Comparison of ENCODE assay signal across 28 cellular contexts in genomic region chr9:20740304-20740703, GRCh38.
"Had no signal": no experiment of that assay in that cellular context is flagged by ENCODE, and none has a peak within 500 bp of the region (broad histone marks: within the 10 kb centered on the region; RNA-seq: fewer than 3 reads in every experiment).

No MANE protein-coding gene starts in this region.

- H3K4me1 Mint-ChIP-seq: activated B cell treated with CpG ODN at 0.5 μM for 24 hours had no signal

- H3K27ac Mint-ChIP-seq: activated B cell treated with CpG ODN at 0.5 μM for 24 hours; activated CD4-positive, alpha-beta T cell treated with anti-CD3 and anti-CD28 coated beads, Interleukin-2, amount 10 ng/mL, durations not matched to agents 24 days and 14 days; activated naive CD4-positive, alpha-beta T cell treated with anti-CD3 and anti-CD28 coated beads, Interleukin-2, amount 10 ng/mL, durations not matched to agents 7 days and 5 days; activated T-helper 2 cell treated with anti-CD3 and anti-CD28 coated beads, Interferon-gamma antibody, Interleukin-2, Interleukin-4, amounts not matched to agents 10 μg/mL and 5 μg/mL and 100 μg/mL, durations not matched to agents 14 hours and 24 hours and 36 hours had no signal

- H3K27me3 Mint-ChIP-seq: activated B cell treated with CpG ODN at 0.5 μM for 24 hours; activated CD4-positive, alpha-beta T cell treated with anti-CD3 and anti-CD28 coated beads, Interleukin-2, amount 10 ng/mL, durations not matched to agents 24 days and 14 days; activated naive CD4-positive, alpha-beta T cell treated with anti-CD3 and anti-CD28 coated beads, Interleukin-2, amount 10 ng/mL, durations not matched to agents 7 days and 5 days had no signal

- FAIRE-seq: K562, RCC 7860 had no signal

- H3K4me3 ChIP-seq: cardiac muscle cell, K562, SJSA1 had no signal

- ATAC-seq: K562, PC-3, SK-N-SH treated with all-trans-retinoic acid at 6 μM for 48 hours had no signal

- H3K9me3 Mint-ChIP-seq: activated B cell treated with CpG ODN at 0.5 μM for 24 hours; activated CD4-positive, alpha-beta T cell treated with anti-CD3 and anti-CD28 coated beads, Interleukin-2, amount 10 ng/mL, durations not matched to agents 24 days and 14 days; activated naive CD4-positive, alpha-beta T cell treated with anti-CD3 and anti-CD28 coated beads, Interleukin-2, amount 10 ng/mL, durations not matched to agents 7 days and 5 days; activated T-helper 2 cell treated with anti-CD3 and anti-CD28 coated beads, Interferon-gamma antibody, Interleukin-2, Interleukin-4, amounts not matched to agents 10 μg/mL and 5 μg/mL and 100 μg/mL, durations not matched to agents 14 hours and 24 hours and 36 hours had no signal

- H3K4me3 Mint-ChIP-seq: activated B cell treated with CpG ODN at 0.5 μM for 24 hours; activated CD4-positive, alpha-beta T cell treated with anti-CD3 and anti-CD28 coated beads, Interleukin-2, amount 10 ng/mL, durations not matched to agents 24 days and 14 days; activated naive CD4-positive, alpha-beta T cell treated with anti-CD3 and anti-CD28 coated beads, Interleukin-2, amount 10 ng/mL, durations not matched to agents 7 days and 5 days had no signal

- H3K27me3 ChIP-seq: brain microvascular endothelial cell, cardiac muscle cell, SJSA1 had no signal

- H3K4me1 ChIP-seq: SJSA1 had no signal

- H3K9me3 ChIP-seq: SJSA1 had no signal

- H3K27ac ChIP-seq: brain microvascular endothelial cell, cardiac muscle cell, SJSA1 had no signal

- H3K36me3 ChIP-seq: cardiac muscle cell, SJSA1 had no signal

- DNase-seq: activated B cell treated with CpG ODN at 0.5 μM for 24 hours; activated CD4-positive, alpha-beta T cell treated with anti-CD3 and anti-CD28 coated beads for 1 hour; activated CD4-positive, alpha-beta T cell treated with anti-CD3 and anti-CD28 coated beads, Interleukin-2, amount 10 ng/mL, durations not matched to agents 24 days and 14 days; activated CD4-positive, alpha-beta T cell treated with anti-CD3 and anti-CD28 coated beads, Interleukin-2, amount 50 U/mL, for 48 hours; activated CD8-positive, alpha-beta memory T cell treated with anti-CD3 and anti-CD28 coated beads, Interleukin-2, amount 50 U/mL, for 48 hours; activated gamma-delta T cell treated with Interleukin-2 at 50 U/mL for 16 hours; activated naive CD4-positive, alpha-beta T cell treated with anti-CD3 and anti-CD28 coated beads, Interleukin-2, amount 10 ng/mL, durations not matched to agents 7 days and 5 days; activated T-cell treated with anti-CD3 and anti-CD28 coated beads, Interleukin-2, amount 50 U/mL, for 1 hour; amygdala; brain microvascular endothelial cell; cerebellar nuclear complex; Karpas-422; MM.1S; NCI-H1105; NCI-H1436; NCI-H1694 treated with DMSO at 0.1 percent for 48 hours; NCI-H2029 treated with DMSO at 0.1 percent for 48 hours; NCI-H510A treated with DMSO at 0.1 percent for 48 hours; PC-3; SHP77; SW 1271; T-helper 9 cell had no signal
